In genomic region chr1:27361044-27361402, GRCh38 we compare ENCODE assay signal across 16 cellular contexts. TPM values are rescaled to one million over a fixed set of nuclear protein-coding genes. Genes with fewer than 3 reads are reported as not detected.
A peak's percentile ranks its signal among the peaks of the same experiment; 100 is the strongest.
DNase-seq lines count a peak whose midpoint lies in the region; ATAC-seq and TF ChIP-seq lines count a peak whose summit lies in the region.
"Had no signal": no experiment of that assay in that cellular context is flagged by ENCODE, and none has a peak within 500 bp of the region (broad histone marks: within the 10 kb centered on the region; RNA-seq: fewer than 3 reads in every experiment).

No MANE protein-coding gene starts in this region.

- H3K9me3 ChIP-seq in T-helper 17 cell (ENCODE audit: control insufficient read depth, low read length, poor library complexity, severe bottlenecking) (no peaks in the 10 kb centered on the region), iPS-20b (ENCODE audit: insufficient read depth, low read depth, low read length) (no peaks in the 10 kb centered on the region), esophagus muscularis mucosa (no peaks in the 10 kb centered on the region)
- H3K9me3 ChIP-seq: esophagus squamous epithelium, HAP-1, thyroid gland had no signal

- H3K9ac ChIP-seq in iPS-20b (ENCODE audit: low read depth, low read length), result peak overlapping the region; percentile 32; the same call in 1 of the 2 replicates

- H3K27me3 ChIP-seq in iPS-20b (ENCODE audit: insufficient read depth, low read length) (peaks cover 49% of the 10 kb centered on the region), esophagus muscularis mucosa (no peaks in the 10 kb centered on the region)
- H3K27me3 ChIP-seq: esophagus squamous epithelium, thyroid gland had no signal

- H3K27ac ChIP-seq in iPS-20b (ENCODE audit: low read length) (no peak overlapping the region), esophagus muscularis mucosa (replicated peaks in 1 of 4) (no peak overlapping the region)
- H3K27ac ChIP-seq: coronary artery, esophagus squamous epithelium, thyroid gland had no signal

- peaks cover 6% of the 10 kb centered on the region for H3K27me3 Mint-ChIP-seq in activated T-cell treated with anti-CD3 and anti-CD28 coated beads, Interleukin-2, amount 50 U/mL, for 72 hours (ENCODE audit: low read depth)
- no peaks in the 10 kb centered on the region for H3K27me3 Mint-ChIP-seq in T-helper 17 cell
- no peaks in the 10 kb centered on the region for H3K27me3 Mint-ChIP-seq in stimulated activated memory B cell treated with anti-CD40 and anti-IgM and Interleukin-4, amounts not matched to agents 10 μg/mL and 1 μg/mL and 100 μg/mL, for 72 hours

- no peaks in the 10 kb centered on the region for H3K36me3 Mint-ChIP-seq in activated T-cell treated with anti-CD3 and anti-CD28 coated beads, Interleukin-2, amount 50 U/mL, for 72 hours (ENCODE audit: insufficient read depth in 2 of 2)
- H3K36me3 Mint-ChIP-seq in T-helper 17 cell (ENCODE audit: low read depth), result peaks cover 2% of the 10 kb centered on the region
- H3K36me3 Mint-ChIP-seq in stimulated activated memory B cell treated with anti-CD40 and anti-IgM and Interleukin-4, amounts not matched to agents 10 μg/mL and 1 μg/mL and 100 μg/mL, for 72 hours, result no peaks in the 10 kb centered on the region

- peaks cover 43% of the 10 kb centered on the region for H3K4me1 Mint-ChIP-seq in activated T-cell treated with anti-CD3 and anti-CD28 coated beads, Interleukin-2, amount 50 U/mL, for 72 hours (ENCODE audit: low read depth)
- peaks cover 45% of the 10 kb centered on the region for H3K4me1 Mint-ChIP-seq in T-helper 17 cell
- peaks cover 71% of the 10 kb centered on the region for H3K4me1 Mint-ChIP-seq in stimulated activated memory B cell treated with anti-CD40 and anti-IgM and Interleukin-4, amounts not matched to agents 10 μg/mL and 1 μg/mL and 100 μg/mL, for 72 hours

- H3K4me1 ChIP-seq in iPS-20b (ENCODE audit: insufficient read depth, low read length), result peaks cover 6% of the 10 kb centered on the region
- H3K4me1 ChIP-seq in esophagus muscularis mucosa, result peaks cover 30 to 50% (median 46%) of the 10 kb centered on the region in 4 donors

- H3K27ac Mint-ChIP-seq in activated T-cell treated with anti-CD3 and anti-CD28 coated beads, Interleukin-2, amount 50 U/mL, for 72 hours, result no peak overlapping the region
- H3K27ac Mint-ChIP-seq in T-helper 17 cell, result no peak overlapping the region
- peak overlapping the region; percentile 60 for H3K27ac Mint-ChIP-seq in stimulated activated memory B cell treated with anti-CD40 and anti-IgM and Interleukin-4, amounts not matched to agents 10 μg/mL and 1 μg/mL and 100 μg/mL, for 72 hours

- intact Hi-C loops in esophagus muscularis mucosa (cut with DNase I), result no loop called here

- no peak for TF ChIP-seq EP300 in esophagus muscularis mucosa (IDR thresholded peaks at IDR 0.05)

- TF ChIP-seq POLR2A in esophagus muscularis mucosa (IDR thresholded peaks at IDR 0.05; ENCODE audit: low read depth), result no peak

- peak overlapping the region; percentile 70 to 76 for H3K4me3 Mint-ChIP-seq in activated T-cell treated with anti-CD3 and anti-CD28 coated beads, Interleukin-2, amount 50 U/mL, for 72 hours
- H3K4me3 Mint-ChIP-seq in T-helper 17 cell, result peak overlapping the region; percentile 92
- H3K4me3 Mint-ChIP-seq in stimulated activated memory B cell treated with anti-CD40 and anti-IgM and Interleukin-4, amounts not matched to agents 10 μg/mL and 1 μg/mL and 100 μg/mL, for 72 hours, result peak overlapping the region; percentile 74

- H3K9me3 Mint-ChIP-seq in activated T-cell treated with anti-CD3 and anti-CD28 coated beads, Interleukin-2, amount 50 U/mL, for 72 hours, result no peaks in the 10 kb centered on the region
- H3K9me3 Mint-ChIP-seq in stimulated activated memory B cell treated with anti-CD40 and anti-IgM and Interleukin-4, amounts not matched to agents 10 μg/mL and 1 μg/mL and 100 μg/mL, for 72 hours, result no peaks in the 10 kb centered on the region

- no peak for DNase-seq in activated T-cell treated with anti-CD3 and anti-CD28 coated beads, Interleukin-2, amount 50 U/mL, for 72 hours
- DNase-seq in activated T-cell treated with anti-CD3 and anti-CD28 coated beads, Interleukin-2, amount 50 U/mL, for 1 hour, result no peak
- DNase-seq in T-helper 17 cell, result no peak
- DNase-seq in esophagus muscularis mucosa (ENCODE audit: extremely low spot score), result no peak
- no peak for DNase-seq in GM03348 (ENCODE audit: low spot score)
- DNase-seq: esophagus squamous epithelium, mesenchymal stem cell, NCI-H2029, NCI-H748 treated with DMSO at 0.1 percent for 48 hours, SHP77, thyroid gland had no signal

- H3K4me3 ChIP-seq in iPS-20b (ENCODE audit: low read length) (peak overlapping the region; percentile 77), esophagus muscularis mucosa (peak overlapping the region in 1 of 4 donors; percentile 43)
- H3K4me3 ChIP-seq: HAP-1, thyroid gland had no signal

- ATAC-seq in activated T-cell treated with anti-CD3 and anti-CD28 coated beads, Interleukin-2, amount 50 U/mL, for 72 hours (replicated peaks in 1 of 2), result no peak
- ATAC-seq in T-helper 17 cell, result no peak
- no peak for ATAC-seq in stimulated activated memory B cell treated with anti-CD40 and anti-IgM and Interleukin-4, amounts not matched to agents 10 μg/mL and 1 μg/mL and 100 μg/mL, for 72 hours
- no peak for ATAC-seq in GM18498 (IDR thresholded peaks at IDR 0.05; ENCODE audit: unreplicated experiment)

- no peaks in the 10 kb centered on the region for H3K36me3 ChIP-seq in iPS-20b (ENCODE audit: insufficient read depth, low read depth, low read length)
- peaks cover 69 to 92% (median 88%) of the 10 kb centered on the region in 4 donors for H3K36me3 ChIP-seq in esophagus muscularis mucosa

- no peak for TF ChIP-seq CTCF in esophagus muscularis mucosa (IDR thresholded peaks at IDR 0.05)

- WGBS in esophagus muscularis mucosa, result 87% methylated on average over 21 of the region's 21 CpGs

RNA-seq across cellular contexts. Expression of gene MAP3K6, which starts 5.7 kb away (rescaled TPM):
- total RNA-seq in activated T-cell treated with anti-CD3 and anti-CD28 coated beads, Interleukin-2, amount 50 U/mL, for 72 hours, result 10 to 100 TPM in 1 of 2 donors, 1 to 10 TPM in 1; 8.3 to 10.4 TPM
- 1 to 10 TPM; 3.3 to 4.9 TPM for total RNA-seq in T-helper 17 cell
- 10 to 100 TPM; 29.7 to 80.1 (median 55.4) TPM for total RNA-seq in esophagus muscularis mucosa

RNA-seq across cellular contexts. Expression of gene FCN3, which starts 13.6 kb away (rescaled TPM):
- total RNA-seq in activated T-cell treated with anti-CD3 and anti-CD28 coated beads, Interleukin-2, amount 50 U/mL, for 72 hours, result not detected
- total RNA-seq in T-helper 17 cell, result not detected
- total RNA-seq in esophagus muscularis mucosa, result 10 to 100 TPM in 2 of 4 donors, 1 to 10 TPM in 2; 2.9 to 16.6 (median 10.5) TPM

RNA-seq across cellular contexts. Expression of gene SYTL1, which starts 19.2 kb away (rescaled TPM):
- total RNA-seq in activated T-cell treated with anti-CD3 and anti-CD28 coated beads, Interleukin-2, amount 50 U/mL, for 72 hours, result 10 to 100 TPM; 73.1 to 89.9 TPM
- total RNA-seq in T-helper 17 cell (100 to 1,000 TPM; 206 to 261 TPM), esophagus muscularis mucosa (1 to 10 TPM in 2 of 4 donors, under 1 TPM in 2; 0.29 to 3.7 (median 1.5) TPM)

RNA-seq across cellular contexts. Expression of gene CD164L2, which starts 22.1 kb away (rescaled TPM):
- total RNA-seq in activated T-cell treated with anti-CD3 and anti-CD28 coated beads, Interleukin-2, amount 50 U/mL, for 72 hours, result not detected
- not detected for total RNA-seq in T-helper 17 cell
- total RNA-seq in esophagus muscularis mucosa, result not detected

RNA-seq across cellular contexts. Expression of gene GPR3, which starts 31.4 kb away (rescaled TPM):
- total RNA-seq in activated T-cell treated with anti-CD3 and anti-CD28 coated beads, Interleukin-2, amount 50 U/mL, for 72 hours, result under 1 TPM; 0.81 to 0.91 TPM
- total RNA-seq in T-helper 17 cell (under 1 TPM in 1 of 2 donors, not detected in 1; 0.30 TPM), esophagus muscularis mucosa (1 to 10 TPM in 1 of 4 donors, under 1 TPM in 1, not detected in 2; 0.13 to 4.5 TPM)

Comparison
In these comparisons a context has a peak if more than half of its experiments do, and no peak if none do; other contexts are left out.
1. RNA of gene SYTL1, which starts 19.2 kb away (total RNA-seq): 206 to 261 TPM in T-helper 17 cell and 73.1 to 89.9 TPM in activated T-cell treated with anti-CD3 and anti-CD28 coated beads, Interleukin-2, amount 50 U/mL, for 72 hours; 0.29 to 3.7 TPM in esophagus muscularis mucosa; every median in the first group is over 10 times any median in the second.
2. Peak in every context shown above with its lines, with median percentiles within 50 percentile points of each other: H3K4me3 Mint-ChIP-seq.